In the genomic region with DNA sequence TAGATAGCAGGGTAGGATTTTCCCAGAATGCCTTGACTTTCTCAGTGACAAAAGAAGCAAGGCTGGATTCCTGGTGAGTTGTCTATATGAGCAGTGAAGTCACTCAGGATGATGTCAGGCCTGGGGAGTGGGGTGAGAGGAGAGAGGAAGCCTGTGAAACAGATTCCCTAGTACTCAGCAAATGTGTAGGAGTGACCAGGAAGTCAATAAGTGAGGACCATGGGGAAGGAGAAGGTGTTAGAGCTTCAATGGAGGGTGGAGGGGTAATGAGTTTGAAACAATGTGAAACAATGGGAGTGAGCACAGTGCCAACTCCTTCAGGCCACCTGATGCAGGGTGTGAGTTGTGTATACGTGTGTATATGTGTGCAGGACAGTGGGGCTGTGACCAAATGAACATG, we compare ENCODE assay signal across 16 cellular contexts. TPM values are rescaled to one million over a fixed set of nuclear protein-coding genes. Genes with fewer than 3 reads are reported as not detected.
DNase-seq lines count a peak whose midpoint lies in the region; ATAC-seq lines count a peak whose summit lies in the region.
"Had no signal": no experiment of that assay in that cellular context is flagged by ENCODE, and none has a peak within 500 bp of the region (broad histone marks: within the 10 kb centered on the region; RNA-seq: fewer than 3 reads in every experiment).

No MANE protein-coding gene starts in this region.

- peaks cover 30% of the 10 kb centered on the region for H3K4me1 Mint-ChIP-seq in activated T-helper 17 cell treated with anti-CD3 and anti-CD28 coated beads, Interleukin-2, amount 50 U/mL, for 72 hours

- peak overlapping the region; percentile 77 for H3K27ac Mint-ChIP-seq in activated T-helper 17 cell treated with anti-CD3 and anti-CD28 coated beads, Interleukin-2, amount 50 U/mL, for 72 hours

- peak overlapping the region; percentile 65 for H3K4me2 ChIP-seq in BLaER1

- H3K27me3 Mint-ChIP-seq in activated T-helper 17 cell treated with anti-CD3 and anti-CD28 coated beads, Interleukin-2, amount 50 U/mL, for 72 hours: no peaks in the 10 kb centered on the region

- H3K4me3 Mint-ChIP-seq in activated T-helper 17 cell treated with anti-CD3 and anti-CD28 coated beads, Interleukin-2, amount 50 U/mL, for 72 hours: peak overlapping the region; percentile 81

- ATAC-seq in activated T-helper 17 cell treated with anti-CD3 and anti-CD28 coated beads, Interleukin-2, amount 50 U/mL, for 72 hours (replicated peaks): no peak
- ATAC-seq in HG03025 (IDR thresholded peaks at IDR 0.05; ENCODE audit: low FRiP score, unreplicated experiment): no peak
- ATAC-seq: sciatic nerve had no signal

- peaks cover 56% of the 10 kb centered on the region for H3K27me3 ChIP-seq in BLaER1
- H3K27me3 ChIP-seq: brain microvascular endothelial cell, Peyer's patch, stomach had no signal

- peaks cover 6% of the 10 kb centered on the region; the same call in 1 of the 2 replicates for H4K20me1 ChIP-seq in BLaER1

- no peak overlapping the region for H3K4me3 ChIP-seq in BLaER1
- H3K4me3 ChIP-seq: Peyer's patch, stomach had no signal

- H3K36me3 ChIP-seq in BLaER1: no peaks in the 10 kb centered on the region
- H3K36me3 ChIP-seq: brain microvascular endothelial cell, Peyer's patch, stomach had no signal

- no peak overlapping the region for H3K9ac ChIP-seq in BLaER1

- H3K9me3 Mint-ChIP-seq in activated T-helper 17 cell treated with anti-CD3 and anti-CD28 coated beads, Interleukin-2, amount 50 U/mL, for 72 hours: peaks cover 4% of the 10 kb centered on the region

- no peaks in the 10 kb centered on the region for H3K9me3 ChIP-seq in BLaER1
- H3K9me3 ChIP-seq: Peyer's patch, stomach had no signal

- no peaks in the 10 kb centered on the region for H3K36me3 Mint-ChIP-seq in activated T-helper 17 cell treated with anti-CD3 and anti-CD28 coated beads, Interleukin-2, amount 50 U/mL, for 72 hours (ENCODE audit: low read depth)

- peaks cover 38% of the 10 kb centered on the region for H3K4me1 ChIP-seq in BLaER1
- H3K4me1 ChIP-seq: Peyer's patch had no signal

- DNase-seq in EL (peak; percentile 24), kidney tubule cell (ENCODE audit: low spot score) (peak; percentile 24), SHP77 treated with DMSO at 0.1 percent for 48 hours (lab: John Stamatoyannopoulos, UW) (no peak), A172 (ENCODE audit: low spot score) (no peak), SIG-M5 (lab: John Stamatoyannopoulos, UW) (no peak)
- DNase-seq: brain microvascular endothelial cell; HCEC 1CT; NCI-H1417 treated with DMSO at 0.1 percent for 48 hours; NCI-H510A; Peyer's patch; stimulated activated CD4-positive, alpha-beta T cell treated with anti-CD3 and anti-CD28 coated beads, Interleukin-4, amount 100 ng/mL, for 4 hours; stomach had no signal

- H3K27ac ChIP-seq in BLaER1: no peak overlapping the region
- H3K27ac ChIP-seq: brain microvascular endothelial cell, stomach had no signal

RNA-seq across cellular contexts. Expression of gene SLC9A6, which starts 2.4 kb away (rescaled TPM):
- total RNA-seq in activated T-helper 17 cell treated with anti-CD3 and anti-CD28 coated beads, Interleukin-2, amount 50 U/mL, for 72 hours: 10 to 100 TPM in 1 of 2 donors, 1 to 10 TPM in 1; 9.6 to 15.0 TPM
- total RNA-seq in A172 (2014; rRNA removed; shearing (Covaris generic)): 6.8 and 12.2 TPM in 2 replicates

RNA-seq across cellular contexts. Expression of gene MMGT1, which starts 9.1 kb away (rescaled TPM):
- total RNA-seq in activated T-helper 17 cell treated with anti-CD3 and anti-CD28 coated beads, Interleukin-2, amount 50 U/mL, for 72 hours: 10 to 100 TPM; 14.6 to 17.7 TPM
- 9.5 and 11.3 TPM in 2 replicates for total RNA-seq in A172 (2014; rRNA removed; shearing (Covaris generic))

Comparison
In these comparisons a context has a peak if more than half of its experiments do, and no peak if none do; other contexts are left out.
1. DNase-seq: peak in EL (single experiment) and kidney tubule cell (single experiment); none in SHP77 treated with DMSO at 0.1 percent for 48 hours (single experiment), A172 (single experiment) and SIG-M5 (single experiment).